ENCODE assay signal across 19 cellular contexts in genomic region chr11:9516113-9516512, GRCh38. TPM values are rescaled to one million over a fixed set of nuclear protein-coding genes. Genes with fewer than 3 reads are reported as not detected.
DNase-seq lines count a peak whose midpoint lies in the region; ATAC-seq, FAIRE-seq and TF ChIP-seq lines count a peak whose summit lies in the region.
"Had no signal": no experiment of that assay in that cellular context is flagged by ENCODE, and none has a peak within 500 bp of the region (broad histone marks: within the 10 kb centered on the region; RNA-seq: fewer than 3 reads in every experiment).

No MANE protein-coding gene starts in this region.

- H2BK5ac ChIP-seq in H1 (ENCODE audit: low read depth, low read length), result no peak overlapping the region

- H3K56ac ChIP-seq in H1 (replicated peaks; ENCODE audit: insufficient read length, low read depth, low read length), result no peak overlapping the region

- FAIRE-seq in H1 (lab: Jason Lieb, UNC) (peak; percentile 77), small intestine (lab: Jason Lieb, UNC) (no peak)
- FAIRE-seq: H54 had no signal

- H3K4me1 ChIP-seq in H1 (replicated peaks in 1 of 4; ENCODE audit: control insufficient read depth in 3 of 4, insufficient read depth in 4 of 4, low read length in 3 of 4), result no peaks in the 10 kb centered on the region; a peak in 1 of 7 replicates
- H3K4me1 ChIP-seq in small intestine (ENCODE audit: control insufficient read depth in 2 of 2, insufficient read depth in 1 of 2, low read depth in 1 of 2, low read length in 1 of 2), result peaks cover 0 to 3% of the 10 kb centered on the region in 2 donors
- H3K4me1 ChIP-seq: gastrocnemius medialis had no signal

- H3K14ac ChIP-seq in H1 (ENCODE audit: insufficient read length), result no peak overlapping the region

- H3K23ac ChIP-seq in H1 (ENCODE audit: insufficient read length), result no peak overlapping the region

- no peak overlapping the region for H2BK12ac ChIP-seq in H1 (ENCODE audit: low read depth, low read length)

- no peak overlapping the region for H2BK15ac ChIP-seq in H1 (ENCODE audit: low read length)

- no peak overlapping the region for H3K18ac ChIP-seq in H1 (ENCODE audit: extremely low read depth, low read length)

- CTCF ChIA-PET in activated CD8-positive, alpha-beta memory T cell treated with anti-CD3 and anti-CD28 coated beads, Interleukin-2, amount 10 ng/mL, durations not matched to agents 7 days and 5 days (lab: Charles Lee), result interaction anchor here (1.0 to 1.4 kb wide), 5 partner anchors 9 to 324 kb away, joined by 3 to 6 read pairs (median 4); no protein-coding TSS in a partner anchor
- CTCF ChIA-PET in H1 (lab: Charles Lee; ENCODE audit: partially characterized antibody), result interaction anchor here (0.7 to 2.0 kb wide), 3 partner anchors 9 to 72 kb away, joined by 3 to 12 read pairs (median 3); no protein-coding TSS in a partner anchor

- TF ChIP-seq POLR2A in H1 (IDR thresholded peaks at IDR 0.05; ENCODE audit: control extremely low read depth in 1 of 2, low read depth in 2 of 2, low read length in 2 of 2), result no peak

- H3K9me3 ChIP-seq in H1 (ENCODE audit: insufficient read depth in 2 of 2, low read depth in 1 of 2, low read length in 1 of 2) (no peaks in the 10 kb centered on the region), small intestine (ENCODE audit: control insufficient read depth, low read depth) (no peaks in the 10 kb centered on the region)
- H3K9me3 ChIP-seq: gastrocnemius medialis had no signal

- H3K27ac ChIP-seq in H1 (ENCODE audit: low read depth, low read length) (no peak overlapping the region), small intestine (ENCODE audit: low read depth in 1 of 2, low read length in 1 of 2) (no peak overlapping the region)
- H3K27ac ChIP-seq: gastrocnemius medialis had no signal

- TF ChIP-seq CTCF in H1 (IDR thresholded peaks at IDR 0.05; ENCODE audit: control extremely low read depth in 1 of 3, insufficient read depth in 1 of 3, low read depth in 1 of 3, low read length in 3 of 3), result no peak

- no peaks in the 10 kb centered on the region for H3K27me3 ChIP-seq in H1 (replicated peaks in 1 of 4; ENCODE audit: control insufficient read depth in 3 of 4, extremely low read depth in 1 of 4, insufficient read depth in 3 of 4, low read length in 3 of 4)
- H3K27me3 ChIP-seq in small intestine (ENCODE audit: control insufficient read depth in 2 of 2, insufficient read depth in 2 of 2, low read length in 2 of 2), result no peaks in the 10 kb centered on the region
- H3K27me3 ChIP-seq: gastrocnemius medialis had no signal

- no peak overlapping the region for H3K4me3 Mint-ChIP-seq in activated CD8-positive, alpha-beta memory T cell treated with anti-CD3 and anti-CD28 coated beads, Interleukin-2, amount 10 ng/mL, durations not matched to agents 7 days and 5 days
- H3K4me3 Mint-ChIP-seq: activated CD4-positive, alpha-beta T cell treated with anti-CD3 and anti-CD28 coated beads, Interleukin-2, amount 10 ng/mL, durations not matched to agents 7 days and 5 days; CD4-positive, CD25-positive, alpha-beta regulatory T cell had no signal

- no peaks in the 10 kb centered on the region for H3K27me3 Mint-ChIP-seq in activated CD8-positive, alpha-beta memory T cell treated with anti-CD3 and anti-CD28 coated beads, Interleukin-2, amount 10 ng/mL, durations not matched to agents 7 days and 5 days
- H3K27me3 Mint-ChIP-seq: activated CD4-positive, alpha-beta T cell treated with anti-CD3 and anti-CD28 coated beads, Interleukin-2, amount 10 ng/mL, durations not matched to agents 7 days and 5 days; CD4-positive, CD25-positive, alpha-beta regulatory T cell had no signal

- no peak overlapping the region for H4K5ac ChIP-seq in H1 (ENCODE audit: insufficient read length, low read depth, low read length)

- no peak overlapping the region for H2AFZ ChIP-seq in H1 (ENCODE audit: low read length)

- no peak overlapping the region for H2AK5ac ChIP-seq in H1 (ENCODE audit: low read depth, low read length)

- no peaks in the 10 kb centered on the region for H3K9me3 Mint-ChIP-seq in activated CD8-positive, alpha-beta memory T cell treated with anti-CD3 and anti-CD28 coated beads, Interleukin-2, amount 10 ng/mL, durations not matched to agents 7 days and 5 days (ENCODE audit: low read depth)
- H3K9me3 Mint-ChIP-seq: activated CD4-positive, alpha-beta T cell treated with anti-CD3 and anti-CD28 coated beads, Interleukin-2, amount 10 ng/mL, durations not matched to agents 7 days and 5 days; CD4-positive, CD25-positive, alpha-beta regulatory T cell had no signal

- no peak overlapping the region for H2BK120ac ChIP-seq in H1 (replicated peaks; ENCODE audit: low read depth, low read length)

- POLR2A ChIA-PET in H1 (lab: Charles Lee; ENCODE audit: partially characterized antibody), result interaction anchor here (0.8 to 1.4 kb wide), 3 partner anchors 56 to 60 kb away, joined by 3 read pairs; partner anchors contain the start of genes WEE1 and ZNF143

- H4K91ac ChIP-seq in H1 (replicated peaks; ENCODE audit: insufficient read length, low read length), result no peak overlapping the region

- H3K4me3 ChIP-seq in H1 (ENCODE audit: extremely low read depth in 1 of 4, insufficient read depth in 2 of 4, low read depth in 3 of 4, low read length in 4 of 4) (no peak overlapping the region), small intestine (ENCODE audit: low read depth in 1 of 2, low read length in 2 of 2) (no peak overlapping the region)
- H3K4me3 ChIP-seq: gastrocnemius medialis had no signal

- no peaks in the 10 kb centered on the region for H3K79me1 ChIP-seq in H1 (ENCODE audit: low read depth, low read length)

- no peak overlapping the region for H4K8ac ChIP-seq in H1 (ENCODE audit: extremely low read depth, insufficient read depth, low read length)

- H3K23me2 ChIP-seq in H1 (ENCODE audit: low read depth, low read length), result no peaks in the 10 kb centered on the region; the same call in 1 of the 2 replicates

- H3K4ac ChIP-seq in H1 (replicated peaks; ENCODE audit: insufficient read length, low read depth, low read length), result no peak overlapping the region

- TF ChIP-seq EP300 in H1 (IDR thresholded peaks at IDR 0.05; ENCODE audit: borderline replicate concordance in 1 of 2, low read depth in 2 of 2, low read length in 2 of 2), result no peak

- H2BK20ac ChIP-seq in H1 (ENCODE audit: low read length), result no peak overlapping the region

- H4K20me1 ChIP-seq in H1 (replicated peaks in 1 of 2; ENCODE audit: control insufficient read depth in 1 of 2, insufficient read depth in 2 of 2, low read length in 2 of 2), result no peaks in the 10 kb centered on the region

- H3K4me1 Mint-ChIP-seq in activated CD8-positive, alpha-beta memory T cell treated with anti-CD3 and anti-CD28 coated beads, Interleukin-2, amount 10 ng/mL, durations not matched to agents 7 days and 5 days, result peaks cover 1% of the 10 kb centered on the region

- H3K9ac ChIP-seq in H1 (replicated peaks in 1 of 4; ENCODE audit: extremely low read depth in 1 of 4, low read depth in 3 of 4, low read length in 3 of 4), result no peak overlapping the region

- no peak for TF ChIP-seq RAD21 in H1 (IDR thresholded peaks at IDR 0.05 in 1 of 2, conservative IDR thresholded peaks at IDR 0.05 in 1 of 2; ENCODE audit: low read depth in 2 of 2, low read length in 2 of 2)

- no peaks in the 10 kb centered on the region for H3K79me2 ChIP-seq in H1 (ENCODE audit: control insufficient read depth in 1 of 2, insufficient read depth in 2 of 2, low read length in 2 of 2)

- peak; percentile 27 for ATAC-seq in activated CD8-positive, alpha-beta memory T cell treated with anti-CD3 and anti-CD28 coated beads, Interleukin-2, amount 10 ng/mL, durations not matched to agents 7 days and 5 days
- ATAC-seq in GM19467 (IDR thresholded peaks at IDR 0.05; ENCODE audit: unreplicated experiment), result no peak
- ATAC-seq: gastrocnemius medialis, left ventricle myocardium superior, Right ventricle myocardium inferior had no signal

- H3K36me3 ChIP-seq in H1 (ENCODE audit: control insufficient read depth in 2 of 4, insufficient read depth in 4 of 4, low read length in 3 of 4), result peaks cover 4 to 40% (median 27%) of the 10 kb centered on the region in 4 experiments
- peaks cover 2 to 11% of the 10 kb centered on the region in 2 donors for H3K36me3 ChIP-seq in small intestine (ENCODE audit: control insufficient read depth in 2 of 2, insufficient read depth in 2 of 2, low read length in 2 of 2)

- no peak overlapping the region for H3K27ac Mint-ChIP-seq in activated CD8-positive, alpha-beta memory T cell treated with anti-CD3 and anti-CD28 coated beads, Interleukin-2, amount 10 ng/mL, durations not matched to agents 7 days and 5 days
- H3K27ac Mint-ChIP-seq: activated CD4-positive, alpha-beta T cell treated with anti-CD3 and anti-CD28 coated beads, Interleukin-2, amount 10 ng/mL, durations not matched to agents 7 days and 5 days; CD4-positive, CD25-positive, alpha-beta regulatory T cell had no signal

- no peak overlapping the region for H3K4me2 ChIP-seq in H1 (ENCODE audit: insufficient read depth in 1 of 2, low read depth in 2 of 2, low read length in 2 of 2)

- H3K36me3 Mint-ChIP-seq in activated CD8-positive, alpha-beta memory T cell treated with anti-CD3 and anti-CD28 coated beads, Interleukin-2, amount 10 ng/mL, durations not matched to agents 7 days and 5 days, result peaks cover 43% of the 10 kb centered on the region

- no peak for DNase-seq in activated CD8-positive, alpha-beta memory T cell treated with anti-CD3 and anti-CD28 coated beads, Interleukin-2, amount 10 ng/mL, durations not matched to agents 7 days and 5 days
- no peak for DNase-seq in activated CD8-positive, alpha-beta memory T cell treated with anti-CD3 and anti-CD28 coated beads, Interleukin-2, amount 50 U/mL, for 4 hours
- DNase-seq in M059J (ENCODE audit: low read depth) (peak; percentile 14), H1 (ENCODE audit: low read depth in 1 of 2, low spot score in 2 of 2) (peak in 1 of 2 experiments; percentile 47), small intestine (peak; percentile 92), GOT3 (lab: John Stamatoyannopoulos, UW) (no peak), putamen (ENCODE audit: low spot score) (no peak)
- DNase-seq: activated CD4-positive, alpha-beta T cell treated with anti-CD3 and anti-CD28 coated beads, Interleukin-2, amount 10 ng/mL, durations not matched to agents 7 days and 5 days; activated naive CD4-positive, alpha-beta T cell treated with Interleukin-2 at 50 U/mL for 16 hours; anterior cingulate cortex; caudate nucleus; gastrocnemius medialis; left ventricle myocardium superior; NCI-H1930; NCI-H526 had no signal

- WGBS in H1 (ENCODE audit: extremely low coverage in 1 of 2, insufficient coverage in 1 of 2, insufficient read length in 1 of 2, insufficient replicate concordance in 2 of 2, low coverage in 1 of 2, low lambda C conversion rate in 2 of 2, missing lambda C conversion rate in 1 of 2), 2 experiments, result 83% methylated on average over 4 of the region's 4 CpGs; no CpG with 5 or more reads in 1 of the 2 experiments
- 22 to 64% (median 51%) methylated on average over 4 of the region's 4 CpGs for WGBS in small intestine, 3 donors

RNA-seq across cellular contexts. Expression of gene ZNF143, which starts 55.3 kb away (rescaled TPM):
- 10 to 100 TPM; 39.5 to 44.2 TPM for total RNA-seq in activated CD8-positive, alpha-beta memory T cell treated with anti-CD3 and anti-CD28 coated beads, Interleukin-2, amount 10 ng/mL, durations not matched to agents 7 days and 5 days
- 18.3 and 21.7 TPM in 2 replicates for total RNA-seq in M059J (2014; rRNA removed; shearing (Covaris generic))
- total RNA-seq in H1 (2021; fragmentation: NEBNext Ultra II Directional; extraction: Animal tissue kit (Norgen Biotek cat#: 25700)), result 38.9 and 43.0 TPM in 2 replicates
- polyA plus RNA-seq in H1 (2011; rRNA removed), result 37.7 and 69.2 TPM in 2 replicates
- 33.1 TPM for polyA plus RNA-seq in H1 (2011; cell fraction: cytosol; rRNA removed)
- polyA plus RNA-seq in H1 (2011; cell fraction: nucleus; rRNA removed), result 38.5 TPM
- 29.5 to 50.1 TPM (median 34.4 TPM) in 4 replicates for polyA plus RNA-seq in H1 (2012, experiment 1 of 2)
- polyA plus RNA-seq in H1 (2012, experiment 2 of 2), result 1.9 TPM
- 18.9 TPM for polyA plus RNA-seq in H1 (2013, experiment 1 of 2)
- 19.9 TPM for polyA plus RNA-seq in H1 (2013, experiment 2 of 2)
- 208 and 231 TPM in 2 replicates for polyA minus RNA-seq in H1 (2011; rRNA and poly(A)+ RNA removed)
- polyA minus RNA-seq in H1 (2011; cell fraction: cytosol; rRNA and poly(A)+ RNA removed), result 41.2 TPM
- polyA minus RNA-seq in H1 (2011; cell fraction: nucleus; rRNA and poly(A)+ RNA removed), result 86.0 TPM
- 10 to 100 TPM; 16.8 to 18.9 (median 17.2) TPM for polyA plus RNA-seq in small intestine

RNA-seq across cellular contexts. Expression of gene WEE1, which starts 57.4 kb away (rescaled TPM):
- total RNA-seq in activated CD8-positive, alpha-beta memory T cell treated with anti-CD3 and anti-CD28 coated beads, Interleukin-2, amount 10 ng/mL, durations not matched to agents 7 days and 5 days, result 10 to 100 TPM; 76.8 to 83.3 TPM
- total RNA-seq in M059J (2014; rRNA removed; shearing (Covaris generic)), result 72.7 and 74.8 TPM in 2 replicates
- 115 and 120 TPM in 2 replicates for total RNA-seq in H1 (2021; fragmentation: NEBNext Ultra II Directional; extraction: Animal tissue kit (Norgen Biotek cat#: 25700))
- polyA plus RNA-seq in H1 (2011; rRNA removed) (22.6 and 40.8 TPM in 2 replicates), small intestine (1 to 10 TPM; 4.6 to 9.7 (median 6.3) TPM)
- 49.2 TPM for polyA plus RNA-seq in H1 (2011; cell fraction: cytosol; rRNA removed)
- polyA plus RNA-seq in H1 (2011; cell fraction: nucleus; rRNA removed), result 21.5 TPM
- 55.4 to 89.1 TPM (median 63.7 TPM) in 4 replicates for polyA plus RNA-seq in H1 (2012, experiment 1 of 2)
- polyA plus RNA-seq in H1 (2012, experiment 2 of 2), result 19.5 TPM
- 55.2 TPM for polyA plus RNA-seq in H1 (2013, experiment 1 of 2)
- 53.3 TPM for polyA plus RNA-seq in H1 (2013, experiment 2 of 2)
- polyA minus RNA-seq in H1 (2011; rRNA and poly(A)+ RNA removed), result 48.9 and 53.0 TPM in 2 replicates
- polyA minus RNA-seq in H1 (2011; cell fraction: cytosol; rRNA and poly(A)+ RNA removed), result 37.4 TPM
- 91.8 TPM for polyA minus RNA-seq in H1 (2011; cell fraction: nucleus; rRNA and poly(A)+ RNA removed)

Comparison
In these comparisons a context has a peak if more than half of its experiments do, and no peak if none do; other contexts are left out.
1. DNase-seq: peak in M059J (single experiment) and small intestine (single experiment); none in activated CD8-positive, alpha-beta memory T cell treated with anti-CD3 and anti-CD28 coated beads, Interleukin-2, amount 10 ng/mL, durations not matched to agents 7 days and 5 days (single experiment), activated CD8-positive, alpha-beta memory T cell treated with anti-CD3 and anti-CD28 coated beads, Interleukin-2, amount 50 U/mL, for 4 hours (single experiment), GOT3 (single experiment) and putamen (single experiment).